ENCODE assay signal across 11 cellular contexts in genomic region chrX:103311401-103311785, GRCh38. TPM values are rescaled to one million over a fixed set of nuclear protein-coding genes. Genes with fewer than 3 reads are reported as not detected.
DNase-seq lines count a peak whose midpoint lies in the region; ATAC-seq and TF ChIP-seq lines count a peak whose summit lies in the region.
"Had no signal": no experiment of that assay in that cellular context is flagged by ENCODE, and none has a peak within 500 bp of the region (broad histone marks: within the 10 kb centered on the region; RNA-seq: fewer than 3 reads in every experiment).

No MANE protein-coding gene starts in this region.

- H3K4ac ChIP-seq in mesenchymal stem cell (ENCODE audit: low read depth in 1 of 2, low read length in 2 of 2): no peak overlapping the region

- H3K14ac ChIP-seq in mesenchymal stem cell (ENCODE audit: low read length in 2 of 2): no peak overlapping the region

- no peak overlapping the region for H4K91ac ChIP-seq in mesenchymal stem cell (ENCODE audit: low read length)

- H3K9ac ChIP-seq in iPS-20b (ENCODE audit: low read depth, low read length) (peak overlapping the region; percentile 76; the same call in 1 of the 2 replicates), mesenchymal stem cell (ENCODE audit: low read length) (no peak overlapping the region)

- H3K23ac ChIP-seq in mesenchymal stem cell (ENCODE audit: low read length in 2 of 2): no peak overlapping the region

- H3K4me3 ChIP-seq in iPS-20b (ENCODE audit: low read length) (peak overlapping the region; percentile 80), gastrocnemius medialis (peak overlapping the region in 3 of 4 donors; percentile 43 to 51 (median 44)), mesenchymal stem cell (ENCODE audit: insufficient read depth in 1 of 2, low read depth in 1 of 2, low read length in 2 of 2) (no peak overlapping the region)

- H3K4me1 ChIP-seq in iPS-20b (ENCODE audit: insufficient read depth, low read length): no peaks in the 10 kb centered on the region
- H3K4me1 ChIP-seq in gastrocnemius medialis: no peaks in the 10 kb centered on the region
- H3K4me1 ChIP-seq in mesenchymal stem cell (ENCODE audit: control insufficient read depth, insufficient read depth, low read depth, low read length): peaks cover 7% of the 10 kb centered on the region
- H3K4me1 ChIP-seq: right lobe of liver, transverse colon had no signal

- H2BK12ac ChIP-seq in mesenchymal stem cell (ENCODE audit: low read length in 2 of 2): no peak overlapping the region

- H3K36me3 Mint-ChIP-seq in WTC11: no peaks in the 10 kb centered on the region

- peaks cover 14% of the 10 kb centered on the region for H3K27me3 Mint-ChIP-seq in WTC11 (ENCODE audit: low read depth)

- in situ Hi-C loops in gastrocnemius medialis (cut with MboI; ENCODE audit: low sequenced_read_pairs in 4 of 4): no loop called here

- no peak for ATAC-seq in WTC11
- no peak for ATAC-seq in gastrocnemius medialis
- no peak for ATAC-seq in GM21423 (IDR thresholded peaks at IDR 0.05; ENCODE audit: unreplicated experiment)

- H3K9me3 ChIP-seq in iPS-20b (ENCODE audit: insufficient read depth, low read depth, low read length) (no peaks in the 10 kb centered on the region), gastrocnemius medialis (no peaks in the 10 kb centered on the region), mesenchymal stem cell (ENCODE audit: control insufficient read depth, low read length) (no peaks in the 10 kb centered on the region)
- H3K9me3 ChIP-seq: right lobe of liver, transverse colon had no signal

- DNase-seq in DMS53 (lab: John Stamatoyannopoulos, UW): peak; percentile 58
- DNase-seq in DMS53 treated with DMSO at 0.1 percent for 48 hours (lab: John Stamatoyannopoulos, UW; ENCODE audit: unreplicated experiment): no peak
- no peak for DNase-seq in WTC11 (ENCODE audit: low spot score)
- DNase-seq in gastrocnemius medialis: no peak
- DNase-seq in mesenchymal stem cell: no peak
- DNase-seq in T1000 (lab: John Stamatoyannopoulos, UW): no peak

- no peak for TF ChIP-seq POLR2A in gastrocnemius medialis (IDR thresholded peaks at IDR 0.05)

- intact Hi-C loops in gastrocnemius medialis (cut with DNase I; ENCODE audit: low total_unique reads): no loop called here

- H3K4me1 Mint-ChIP-seq in WTC11: peaks cover 4% of the 10 kb centered on the region; the same call in 1 of the 2 replicates

- 88% methylated on average over 1 of the region's 3 CpGs for WGBS in mesenchymal stem cell

- H4K8ac ChIP-seq in mesenchymal stem cell (ENCODE audit: low read length): no peak overlapping the region

- H3K4me2 ChIP-seq in mesenchymal stem cell (ENCODE audit: low read length, poor library complexity, severe bottlenecking): no peak overlapping the region

- H2BK5ac ChIP-seq in mesenchymal stem cell (ENCODE audit: low read depth, low read length, poor library complexity, severe bottlenecking): no peak overlapping the region

- no peaks in the 10 kb centered on the region for H3K79me1 ChIP-seq in mesenchymal stem cell (replicated peaks; ENCODE audit: low read length, poor library complexity, severe bottlenecking)

- no peak overlapping the region for H2BK15ac ChIP-seq in mesenchymal stem cell (ENCODE audit: low read depth, poor library complexity, severe bottlenecking)

- H3K27ac Mint-ChIP-seq in WTC11: no peak overlapping the region

- H3K9me3 Mint-ChIP-seq in WTC11: no peaks in the 10 kb centered on the region

- H3K27ac ChIP-seq in iPS-20b (ENCODE audit: low read length) (no peak overlapping the region), gastrocnemius medialis (no peak overlapping the region), mesenchymal stem cell (ENCODE audit: low read length, poor library complexity, severe bottlenecking) (no peak overlapping the region)
- H3K27ac ChIP-seq: 22Rv1, right lobe of liver had no signal

- TF ChIP-seq CTCF in WTC11 (IDR thresholded peaks at IDR 0.05) (no peak), gastrocnemius medialis (IDR thresholded peaks at IDR 0.05 in 4 of 5, conservative IDR thresholded peaks at IDR 0.05 in 1 of 5) (no peak)

- CTCF ChIA-PET in WTC11 (lab: Charles Lee): interaction anchor here (1.3 kb wide), 1 partner anchor 153 kb away, joined by 5 read pairs; no protein-coding TSS in a partner anchor

- H2AFZ ChIP-seq in mesenchymal stem cell (ENCODE audit: low read depth, low read length): no peak overlapping the region

- H2AK5ac ChIP-seq in mesenchymal stem cell (ENCODE audit: low read length, severe bottlenecking): no peak overlapping the region

- H3K18ac ChIP-seq in mesenchymal stem cell (ENCODE audit: low read depth in 1 of 2, low read length in 2 of 2): no peak overlapping the region

- H2BK120ac ChIP-seq in mesenchymal stem cell (ENCODE audit: low read depth, low read length): no peak overlapping the region

- peak overlapping the region; percentile 72 for H3K4me3 Mint-ChIP-seq in WTC11

- H3K27me3 ChIP-seq in iPS-20b (ENCODE audit: insufficient read depth, low read length) (no peaks in the 10 kb centered on the region), gastrocnemius medialis (peaks cover 0 to 20% (median 0%) of the 10 kb centered on the region in 3 donors), mesenchymal stem cell (ENCODE audit: control insufficient read depth in 1 of 2, insufficient read depth in 1 of 2, low read length in 2 of 2) (peaks cover 0 to 43% of the 10 kb centered on the region in 2 experiments)
- H3K27me3 ChIP-seq: transverse colon had no signal

- POLR2A ChIA-PET in WTC11 (lab: Charles Lee): interaction anchor here (0.5 to 1.6 kb wide), 3 partner anchors 57 to 119 kb away, joined by 4 to 5 read pairs (median 4); partner anchors contain the start of genes BEX3 and TCEAL8

- no peaks in the 10 kb centered on the region for H3K36me3 ChIP-seq in iPS-20b (ENCODE audit: insufficient read depth, low read depth, low read length)
- H3K36me3 ChIP-seq in gastrocnemius medialis: no peaks in the 10 kb centered on the region
- no peaks in the 10 kb centered on the region for H3K36me3 ChIP-seq in mesenchymal stem cell (ENCODE audit: control insufficient read depth in 1 of 2, insufficient read depth in 2 of 2, low read depth in 1 of 2, low read length in 2 of 2)
- H3K36me3 ChIP-seq: right lobe of liver, transverse colon had no signal

TF ChIP-seq in WTC11, 78 proteins besides CTCF, POLR2A, EP300 and RAD21 (continues in another document):
- TF ChIP-seq GRHL2 (CRISPR knock-in tag; IDR thresholded peaks at IDR 0.05; ENCODE audit: insufficient replicate concordance, severe bottlenecking): no peak
- no peak for TF ChIP-seq CBFB (CRISPR knock-in tag; IDR thresholded peaks at IDR 0.05; ENCODE audit: low read depth)
- no peak for TF ChIP-seq PREB (CRISPR knock-in tag; IDR thresholded peaks at IDR 0.05; ENCODE audit: borderline replicate concordance)
- no peak for TF ChIP-seq ZMAT4 (CRISPR knock-in tag; IDR thresholded peaks at IDR 0.05)
- TF ChIP-seq, protein P1, sequence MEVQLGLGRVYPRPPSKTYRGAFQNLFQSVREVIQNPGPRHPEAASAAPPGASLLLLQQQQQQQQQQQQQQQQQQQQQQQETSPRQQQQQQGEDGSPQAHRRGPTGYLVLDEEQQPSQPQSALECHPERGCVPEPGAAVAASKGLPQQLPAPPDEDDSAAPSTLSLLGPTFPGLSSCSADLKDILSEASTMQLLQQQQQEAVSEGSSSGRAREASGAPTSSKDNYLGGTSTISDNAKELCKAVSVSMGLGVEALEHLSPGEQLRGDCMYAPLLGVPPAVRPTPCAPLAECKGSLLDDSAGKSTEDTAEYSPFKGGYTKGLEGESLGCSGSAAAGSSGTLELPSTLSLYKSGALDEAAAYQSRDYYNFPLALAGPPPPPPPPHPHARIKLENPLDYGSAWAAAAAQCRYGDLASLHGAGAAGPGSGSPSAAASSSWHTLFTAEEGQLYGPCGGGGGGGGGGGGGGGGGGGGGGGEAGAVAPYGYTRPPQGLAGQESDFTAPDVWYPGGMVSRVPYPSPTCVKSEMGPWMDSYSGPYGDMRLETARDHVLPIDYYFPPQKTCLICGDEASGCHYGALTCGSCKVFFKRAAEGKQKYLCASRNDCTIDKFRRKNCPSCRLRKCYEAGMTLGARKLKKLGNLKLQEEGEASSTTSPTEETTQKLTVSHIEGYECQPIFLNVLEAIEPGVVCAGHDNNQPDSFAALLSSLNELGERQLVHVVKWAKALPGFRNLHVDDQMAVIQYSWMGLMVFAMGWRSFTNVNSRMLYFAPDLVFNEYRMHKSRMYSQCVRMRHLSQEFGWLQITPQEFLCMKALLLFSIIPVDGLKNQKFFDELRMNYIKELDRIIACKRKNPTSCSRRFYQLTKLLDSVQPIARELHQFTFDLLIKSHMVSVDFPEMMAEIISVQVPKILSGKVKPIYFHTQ (CRISPR knock-in tag; IDR thresholded peaks at IDR 0.05): no peak

RNA-seq across cellular contexts. Expression of gene BEX2, which starts 0.6 kb away (rescaled TPM):
- total RNA-seq in WTC11 (2021) (30.6 to 34.1 TPM (median 32.8 TPM) in 3 replicates), gastrocnemius medialis (1 to 10 TPM in 2 of 4 donors, under 1 TPM in 2; 0.42 to 1.5 (median 0.90) TPM)
- 3.2 TPM for polyA plus RNA-seq in mesenchymal stem cell (2013, experiment 1 of 2)
- polyA plus RNA-seq in mesenchymal stem cell (2013, experiment 2 of 2): 3.8 TPM

RNA-seq across cellular contexts. Expression of gene TCEAL7, which starts 18.6 kb away (rescaled TPM):
- total RNA-seq in WTC11 (2021): 5.6 to 7.7 TPM (median 7.2 TPM) in 3 replicates
- total RNA-seq in gastrocnemius medialis: 1 to 10 TPM in 3 of 4 donors, not detected in 1; 1.1 to 1.9 (median 1.7) TPM
- 0.54 TPM for polyA plus RNA-seq in mesenchymal stem cell (2013, experiment 1 of 2)
- 0.33 TPM for polyA plus RNA-seq in mesenchymal stem cell (2013, experiment 2 of 2)

RNA-seq across cellular contexts. Expression of gene TCEAL5, which starts 34.8 kb away (rescaled TPM):
- total RNA-seq in WTC11 (2021) (3.5 to 5.6 TPM (median 5.3 TPM) in 3 replicates), gastrocnemius medialis (not detected)
- not detected for polyA plus RNA-seq in mesenchymal stem cell (2013, experiment 1 of 2)
- not detected for polyA plus RNA-seq in mesenchymal stem cell (2013, experiment 2 of 2)
- total RNA-seq: right lobe of liver had no signal

RNA-seq across cellular contexts. Expression of gene TCEAL9, which starts 44.9 kb away (rescaled TPM):
- total RNA-seq in WTC11 (2021) (30.4 to 35.0 TPM (median 30.7 TPM) in 3 replicates), gastrocnemius medialis (10 to 100 TPM in 1 of 4 donors, 1 to 10 TPM in 3; 2.0 to 10.4 (median 6.5) TPM)
- 324 TPM for polyA plus RNA-seq in mesenchymal stem cell (2013, experiment 1 of 2)
- 335 TPM for polyA plus RNA-seq in mesenchymal stem cell (2013, experiment 2 of 2)

RNA-seq across cellular contexts. Expression of gene TCEAL8, which starts 56.4 kb away (rescaled TPM):
- 72.4 to 75.0 TPM (median 74.6 TPM) in 3 replicates for total RNA-seq in WTC11 (2021)
- 10 to 100 TPM in 3 of 4 donors, 1 to 10 TPM in 1; 9.2 to 10.6 (median 10.2) TPM for total RNA-seq in gastrocnemius medialis
- 215 TPM for polyA plus RNA-seq in mesenchymal stem cell (2013, experiment 1 of 2)
- polyA plus RNA-seq in mesenchymal stem cell (2013, experiment 2 of 2): 215 TPM

Comparison
In these comparisons a context has a peak if more than half of its experiments do, and no peak if none do; other contexts are left out.
1. H3K4me3 ChIP-seq: peak in iPS-20b (single experiment) and gastrocnemius medialis (3 of 4); none in mesenchymal stem cell (0 of 2).
2. RNA of gene BEX2, which starts 0.6 kb away (total RNA-seq): 30.6 to 34.1 TPM in WTC11; 0.42 to 1.5 TPM in gastrocnemius medialis; every median in the first group is over 10 times any median in the second.